Comparison of ENCODE assay signal across 8 cellular contexts in the genomic region with DNA sequence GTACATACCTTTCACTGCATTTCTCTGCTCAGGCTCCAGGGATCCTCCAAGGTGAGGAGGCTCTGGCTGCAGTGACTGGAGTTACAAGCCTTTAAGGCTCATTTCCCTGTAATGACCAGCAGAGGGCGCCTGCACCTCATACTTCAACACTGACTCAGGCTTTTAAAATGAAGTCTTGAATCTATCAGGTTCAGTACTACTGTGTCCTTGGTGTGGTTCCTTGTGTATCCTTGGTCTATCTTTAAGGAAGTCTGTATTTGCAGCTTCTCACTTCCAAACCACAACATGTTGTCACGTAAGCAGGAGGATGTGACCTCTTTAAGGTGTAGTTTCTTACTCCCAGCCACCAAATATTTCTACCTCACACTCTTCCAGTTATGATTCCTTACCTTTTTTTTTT. TPM values are rescaled to one million over a fixed set of nuclear protein-coding genes. Genes with fewer than 3 reads are reported as not detected.
A peak's percentile ranks its signal among the peaks of the same experiment; 100 is the strongest.
DNase-seq lines count a peak whose midpoint lies in the region; ATAC-seq and TF ChIP-seq lines count a peak whose summit lies in the region.

No MANE protein-coding gene starts in this region.

- TF ChIP-seq POLR2A in NB4 (IDR thresholded peaks at IDR 0.05; ENCODE audit: extremely low read depth, insufficient read length) = no peak
- TF ChIP-seq POLR2A in vagina (IDR thresholded peaks at IDR 0.05) = no peak

- no peaks in the 10 kb centered on the region for H3K27me3 ChIP-seq in vagina

- CTCF ChIA-PET in activated naive CD4-positive, alpha-beta T cell treated with anti-CD3 and anti-CD28 coated beads, Interleukin-2, amount 10 ng/mL, durations not matched to agents 7 days and 5 days (lab: Charles Lee) = interaction anchor here (0.8 to 10.0 kb wide), 29 partner anchors 9 to 326 kb away, joined by 3 to 199 read pairs (median 4); partner anchors contain the start of genes ABHD10 and PHLDB2

- peaks cover 25% of the 10 kb centered on the region for H3K36me3 Mint-ChIP-seq in activated naive CD4-positive, alpha-beta T cell treated with anti-CD3 and anti-CD28 coated beads, Interleukin-2, amount 10 ng/mL, durations not matched to agents 7 days and 5 days
- H3K36me3 Mint-ChIP-seq in progenitor cell of endocrine pancreas (ENCODE audit: insufficient read depth) = peaks cover 3% of the 10 kb centered on the region

- no peak overlapping the region for H3K9ac ChIP-seq in SK-N-MC (ENCODE audit: insufficient read length)

- no peaks in the 10 kb centered on the region for H3K9me3 Mint-ChIP-seq in activated naive CD4-positive, alpha-beta T cell treated with anti-CD3 and anti-CD28 coated beads, Interleukin-2, amount 10 ng/mL, durations not matched to agents 7 days and 5 days
- no peaks in the 10 kb centered on the region for H3K9me3 Mint-ChIP-seq in progenitor cell of endocrine pancreas (ENCODE audit: low read depth)

- H3K27ac Mint-ChIP-seq in activated naive CD4-positive, alpha-beta T cell treated with anti-CD3 and anti-CD28 coated beads, Interleukin-2, amount 10 ng/mL, durations not matched to agents 7 days and 5 days = no peak overlapping the region
- H3K27ac Mint-ChIP-seq in progenitor cell of endocrine pancreas = no peak overlapping the region

- peak; percentile 91 for TF ChIP-seq CTCF in GM12872 (IDR thresholded peaks at IDR 0.05; ENCODE audit: insufficient read depth, low read depth, low read length)
- peak; percentile 69 for TF ChIP-seq CTCF in NB4 (IDR thresholded peaks at IDR 0.05; ENCODE audit: low read depth, low read length)
- peak; percentile 95 for TF ChIP-seq CTCF in progenitor cell of endocrine pancreas (IDR thresholded peaks at IDR 0.05; ENCODE audit: unreplicated experiment)
- peak; percentile 87 to 98 (median 94) for TF ChIP-seq CTCF in vagina (IDR thresholded peaks at IDR 0.05)

- H3K4me1 Mint-ChIP-seq in activated naive CD4-positive, alpha-beta T cell treated with anti-CD3 and anti-CD28 coated beads, Interleukin-2, amount 10 ng/mL, durations not matched to agents 7 days and 5 days = peaks cover 2% of the 10 kb centered on the region
- H3K4me1 Mint-ChIP-seq in progenitor cell of endocrine pancreas (ENCODE audit: low read depth) = peaks cover 2% of the 10 kb centered on the region

- no peak overlapping the region for H3K4me3 Mint-ChIP-seq in activated naive CD4-positive, alpha-beta T cell treated with anti-CD3 and anti-CD28 coated beads, Interleukin-2, amount 10 ng/mL, durations not matched to agents 7 days and 5 days
- no peak overlapping the region for H3K4me3 Mint-ChIP-seq in progenitor cell of endocrine pancreas (ENCODE audit: low read depth)

- intact Hi-C loops in head of caudate nucleus (cut with DNase I) (no loop called here), vagina (cut with DNase I) (loop anchor here (5.0 kb wide), 1 partner anchor 250 kb away; no protein-coding TSS in a partner anchor)

- no peaks in the 10 kb centered on the region for H3K27me3 Mint-ChIP-seq in activated naive CD4-positive, alpha-beta T cell treated with anti-CD3 and anti-CD28 coated beads, Interleukin-2, amount 10 ng/mL, durations not matched to agents 7 days and 5 days
- no peaks in the 10 kb centered on the region for H3K27me3 Mint-ChIP-seq in progenitor cell of endocrine pancreas

- peak; percentile 77 for DNase-seq in NB4 (ENCODE audit: low read depth)
- peak; percentile 51 for DNase-seq in SK-N-MC (ENCODE audit: low read depth, low spot score)
- peak; percentile 76 for DNase-seq in activated naive CD4-positive, alpha-beta T cell treated with anti-CD3 and anti-CD28 coated beads, Interleukin-2, amount 10 ng/mL, durations not matched to agents 7 days and 5 days
- peak; percentile 38 to 91 (median 78) for DNase-seq in head of caudate nucleus
- DNase-seq in progenitor cell of endocrine pancreas (ENCODE audit: low spot score, unreplicated experiment) = peak; percentile 46
- no peak for DNase-seq in vagina (ENCODE audit: extremely low spot score in 2 of 2)

- no peak overlapping the region for H3K4me3 ChIP-seq in NB4 (ENCODE audit: low read depth, low read length)
- no peak overlapping the region for H3K4me3 ChIP-seq in SK-N-MC
- no peak overlapping the region for H3K4me3 ChIP-seq in vagina

- H3K27ac ChIP-seq in SK-N-MC (no peak overlapping the region), vagina (peak overlapping the region; percentile 18)

- peak; percentile 93 for ATAC-seq in HG02571 (IDR thresholded peaks at IDR 0.05; ENCODE audit: unreplicated experiment)

- peaks cover 10% of the 10 kb centered on the region for H3K4me1 ChIP-seq in vagina

- no peaks in the 10 kb centered on the region for H3K36me3 ChIP-seq in SK-N-MC (ENCODE audit: insufficient read depth, low read length)
- no peaks in the 10 kb centered on the region for H3K36me3 ChIP-seq in vagina

- H3K9me3 ChIP-seq in SK-N-MC (ENCODE audit: low read depth, low read length) = no peaks in the 10 kb centered on the region
- no peaks in the 10 kb centered on the region for H3K9me3 ChIP-seq in vagina

RNA-seq across cellular contexts. Expression of gene PLCXD2, which starts 43.1 kb away (rescaled TPM):
- total RNA-seq in progenitor cell of endocrine pancreas = 20.1 and 23.9 TPM in 2 replicates
- total RNA-seq in vagina = 0.98 TPM

Comparison
In these comparisons a context has a peak if more than half of its experiments do, and no peak if none do; other contexts are left out.
1. DNase-seq: peak in NB4 (single experiment), SK-N-MC (single experiment), activated naive CD4-positive, alpha-beta T cell treated with anti-CD3 and anti-CD28 coated beads, Interleukin-2, amount 10 ng/mL, durations not matched to agents 7 days and 5 days (single experiment), head of caudate nucleus (42 of 42) and progenitor cell of endocrine pancreas (single experiment); none in vagina (0 of 2).
2. RNA of gene PLCXD2, which starts 43.1 kb away (total RNA-seq): 20.1 to 23.9 TPM in progenitor cell of endocrine pancreas; 0.98 TPM in vagina (single experiment); every median in the first group is over 10 times any median in the second.
3. Peak in every context shown above with its lines, with median percentiles within 50 percentile points of each other: CTCF ChIP-seq.